ENCODE assay signal across 29 cellular contexts in the genomic region with DNA sequence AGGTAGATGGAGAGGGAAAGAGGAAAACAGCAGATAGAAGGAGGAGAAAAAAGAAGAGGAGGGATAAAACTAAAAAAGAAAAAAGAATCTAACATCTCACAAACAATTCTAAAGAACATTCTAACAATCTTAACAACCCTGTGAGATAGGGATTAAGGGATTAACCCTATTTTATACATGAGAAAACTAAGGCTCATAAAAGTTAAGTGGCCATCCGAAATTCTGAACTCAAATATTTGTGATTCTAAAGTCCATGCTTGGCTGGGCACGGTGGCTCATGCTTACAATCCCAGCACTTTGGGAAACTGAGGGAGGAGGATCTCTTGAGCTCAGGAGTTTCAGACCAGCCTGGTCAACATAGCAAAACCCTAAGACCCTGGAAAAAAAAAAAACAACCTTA.
"Had no signal": no experiment of that assay in that cellular context is flagged by ENCODE, and none has a peak within 500 bp of the region (broad histone marks: within the 10 kb centered on the region; RNA-seq: fewer than 3 reads in every experiment).

No MANE protein-coding gene starts in this region.

- H3K9ac ChIP-seq: neural progenitor cell, parathyroid adenoma had no signal

- H3K4me1 ChIP-seq: colonic mucosa, gastroesophageal sphincter, neural progenitor cell, parathyroid adenoma, thyroid gland had no signal

- H3K27ac ChIP-seq: colonic mucosa, esophagus muscularis mucosa, foreskin keratinocyte, gastroesophageal sphincter, heart right ventricle, neural progenitor cell, parathyroid adenoma, stomach, thyroid gland had no signal

- H3K27ac Mint-ChIP-seq: dendritic cell treated with granulocyte-macrophage colony-stimulating factor and Interleukin-4, amounts not matched to agents 40 ng/mL and 50 ng/mL, for 4 days; mesothelial cell of epicardium; naive B cell; natural killer cell treated with Interleukin-12 subunit alpha and Interleukin-12 subunit beta and Interleukin-15 and Interleukin-18, amount 100 ng/mL, for 72 hours; neural progenitor cell; progenitor cell of endocrine pancreas had no signal

- H3K36me3 ChIP-seq: colonic mucosa, esophagus muscularis mucosa, gastroesophageal sphincter, heart right ventricle, neural progenitor cell, stomach, thyroid gland had no signal

- H2AFZ ChIP-seq: neural progenitor cell, parathyroid adenoma had no signal

- H3K27me3 Mint-ChIP-seq: dendritic cell treated with granulocyte-macrophage colony-stimulating factor and Interleukin-4, amounts not matched to agents 40 ng/mL and 50 ng/mL, for 4 days; natural killer cell treated with Interleukin-12 subunit alpha and Interleukin-12 subunit beta and Interleukin-15 and Interleukin-18, amount 100 ng/mL, for 72 hours; progenitor cell of endocrine pancreas had no signal

- H3K4me2 ChIP-seq: neural progenitor cell, smooth muscle cell had no signal

- H3K9me3 ChIP-seq: colonic mucosa, esophagus muscularis mucosa, gastroesophageal sphincter, heart right ventricle, mucosa of descending colon, stomach, thyroid gland had no signal

- DNase-seq: colonic mucosa; effector CD8-positive, alpha-beta T cell; foreskin keratinocyte; glutamatergic neuron; heart right ventricle; hypothalamus; immature natural killer cell; islet precursor cell; kidney glomerular epithelial cell; mesenchymal stem cell; mucosa of descending colon; naive B cell; stimulated activated CD4-positive, alpha-beta T cell treated with anti-CD3 and anti-CD28 coated beads, Interleukin-12 subunit alpha, Interleukin-12 subunit beta, amount 100 ng/mL, for 4 hours; stimulated activated CD4-positive, alpha-beta T cell treated with anti-CD3 and anti-CD28 coated beads, Interleukin-1b, Interleukin-23, amount 100 ng/mL, for 48 hours; stimulated activated CD4-positive, alpha-beta T cell treated with anti-CD3 and anti-CD28 coated beads, Interleukin-4, amount 100 ng/mL, for 1 hour; stimulated activated CD8-positive, alpha-beta memory T cell treated with anti-CD3 and anti-CD28 coated beads, Interleukin-4, amount 100 ng/mL, for 48 hours; stimulated activated naive CD4-positive, alpha-beta T cell treated with Interleukin-2 at 50 U/mL for 16 hours; stomach; thyroid gland; trophoblast cell had no signal

- H3K4me3 Mint-ChIP-seq: dendritic cell treated with granulocyte-macrophage colony-stimulating factor and Interleukin-4, amounts not matched to agents 40 ng/mL and 50 ng/mL, for 4 days; immature natural killer cell; mesothelial cell of epicardium; naive B cell; natural killer cell treated with Interleukin-12 subunit alpha and Interleukin-12 subunit beta and Interleukin-15 and Interleukin-18, amount 100 ng/mL, for 72 hours; neural progenitor cell had no signal

- H3K4me1 Mint-ChIP-seq: mesothelial cell of epicardium, naive B cell, neural progenitor cell had no signal

- H3K79me2 ChIP-seq: parathyroid adenoma had no signal

- H3K27me3 ChIP-seq: colonic mucosa, esophagus muscularis mucosa, foreskin keratinocyte, gastroesophageal sphincter, heart right ventricle, neural progenitor cell, stomach, thyroid gland had no signal

- H3K36me3 Mint-ChIP-seq: mesothelial cell of epicardium; naive B cell; natural killer cell treated with Interleukin-12 subunit alpha and Interleukin-12 subunit beta and Interleukin-15 and Interleukin-18, amount 100 ng/mL, for 72 hours had no signal

- H3K4me3 ChIP-seq: colonic mucosa, esophagus muscularis mucosa, gastroesophageal sphincter, heart right ventricle, mucosa of descending colon, neural progenitor cell, smooth muscle cell, stomach, thyroid gland had no signal

- H3K9me3 Mint-ChIP-seq: dendritic cell treated with granulocyte-macrophage colony-stimulating factor and Interleukin-4, amounts not matched to agents 40 ng/mL and 50 ng/mL, for 4 days; immature natural killer cell; mesothelial cell of epicardium; naive B cell; natural killer cell treated with Interleukin-12 subunit alpha and Interleukin-12 subunit beta and Interleukin-15 and Interleukin-18, amount 100 ng/mL, for 72 hours had no signal
